In genomic region chr11:115759622-115760527, GRCh38 we compare ENCODE assay signal across 9 cellular contexts.
DNase-seq lines count a peak whose midpoint lies in the region; ATAC-seq, FAIRE-seq and TF ChIP-seq lines count a peak whose summit lies in the region.
"Had no signal": no experiment of that assay in that cellular context is flagged by ENCODE, and none has a peak within 500 bp of the region (broad histone marks: within the 10 kb centered on the region; RNA-seq: fewer than 3 reads in every experiment).

No MANE protein-coding gene starts in this region.

- no peaks in the 10 kb centered on the region for H3K9me3 Mint-ChIP-seq in immature natural killer cell

- no peak overlapping the region for H3K27ac Mint-ChIP-seq in immature natural killer cell

- no peak for FAIRE-seq in RCC 7860 (lab: Jason Lieb, UNC)

- DNase-seq in GM23248 (peak; percentile 30), ascending aorta (ENCODE audit: low spot score in 2 of 2) (no peak), immature natural killer cell (no peak), sigmoid colon (peak; percentile 68), superior temporal gyrus (ENCODE audit: extremely low spot score) (no peak), RCC 7860 (ENCODE audit: low spot score) (no peak)
- DNase-seq: PC-3 had no signal

- no peaks in the 10 kb centered on the region for H3K4me1 ChIP-seq in GM23248 (ENCODE audit: insufficient read depth)
- no peaks in the 10 kb centered on the region for H3K4me1 ChIP-seq in ascending aorta
- H3K4me1 ChIP-seq in sigmoid colon: peaks cover 0 to 22% (median 15%) of the 10 kb centered on the region in 4 donors

- peak overlapping the region; percentile 41 to 64 (median 56) for H3K4me3 Mint-ChIP-seq in immature natural killer cell

- intact Hi-C loops in ascending aorta (cut with DNase I) (no loop called here), sigmoid colon (cut with DNase I) (loop anchor here (2.0 to 5.0 kb wide), 2 partner anchors 138 to 255 kb away; partner anchors contain the start of gene CADM1)

- H3K36me3 Mint-ChIP-seq in immature natural killer cell: no peaks in the 10 kb centered on the region

- no peaks in the 10 kb centered on the region for H4K20me1 ChIP-seq in GM23248 (ENCODE audit: insufficient read depth)

- H3F3A ChIP-seq in GM23248 (ENCODE audit: insufficient read depth): no peaks in the 10 kb centered on the region

- H3K27me3 ChIP-seq in GM23248 (replicated peaks; ENCODE audit: insufficient read depth) (peaks cover 11% of the 10 kb centered on the region), ascending aorta (no peaks in the 10 kb centered on the region), sigmoid colon (no peaks in the 10 kb centered on the region)

- H3K9ac ChIP-seq in GM23248: no peak overlapping the region

- 6 to 8% methylated on average over 48 to 51 of the region's 74 CpGs for WGBS in GM23248 (ENCODE audit: low coverage in 1 of 2, low lambda C conversion rate in 2 of 2, missing lambda C conversion rate in 2 of 2), 2 experiments
- 5 to 11% methylated on average over 74 of the region's 74 CpGs for WGBS in sigmoid colon, 2 donors

- no peaks in the 10 kb centered on the region for H3K9me2 ChIP-seq in GM23248 (ENCODE audit: insufficient read depth)

- peaks cover 0 to 7% of the 10 kb centered on the region in 2 donors for H3K4me1 Mint-ChIP-seq in immature natural killer cell

- H3K79me2 ChIP-seq in GM23248 (ENCODE audit: insufficient read depth): no peaks in the 10 kb centered on the region

- TF ChIP-seq EP300 in sigmoid colon (IDR thresholded peaks at IDR 0.05): no peak

- no peak overlapping the region for H3K27ac ChIP-seq in GM23248
- H3K27ac ChIP-seq in ascending aorta: no peak overlapping the region
- peak overlapping the region; percentile 38 to 66 (median 54) for H3K27ac ChIP-seq in sigmoid colon

- peaks cover 1 to 12% (median 8%) of the 10 kb centered on the region in 3 donors for H3K27me3 Mint-ChIP-seq in immature natural killer cell (ENCODE audit: low read depth in 3 of 3)

- in situ Hi-C loops in GM23248 (cut with MboI): no loop called here

- TF ChIP-seq CTCF in ascending aorta (IDR thresholded peaks at IDR 0.05): no peak
- TF ChIP-seq CTCF in sigmoid colon (IDR thresholded peaks at IDR 0.05): no peak

- peak overlapping the region; percentile 62 for H2AFZ ChIP-seq in GM23248

- ATAC-seq in GM21381 (IDR thresholded peaks at IDR 0.05; ENCODE audit: unreplicated experiment) (no peak), HG02759 (IDR thresholded peaks at IDR 0.05; ENCODE audit: unreplicated experiment) (no peak)
- ATAC-seq: PC-3 had no signal

- H3K36me3 ChIP-seq in GM23248 (ENCODE audit: low read depth) (no peaks in the 10 kb centered on the region), ascending aorta (no peaks in the 10 kb centered on the region), sigmoid colon (no peaks in the 10 kb centered on the region)

- no peak for TF ChIP-seq POLR2A in sigmoid colon (IDR thresholded peaks at IDR 0.05)

- H3K9me3 ChIP-seq in GM23248 (ENCODE audit: low read depth) (no peaks in the 10 kb centered on the region), ascending aorta (no peaks in the 10 kb centered on the region), sigmoid colon (no peaks in the 10 kb centered on the region)

- H3K4me2 ChIP-seq in GM23248 (ENCODE audit: unreplicated experiment): no peak overlapping the region

- peak overlapping the region; percentile 62 for H3K4me3 ChIP-seq in GM23248
- peak overlapping the region; percentile 75 for H3K4me3 ChIP-seq in ascending aorta
- peak overlapping the region; percentile 50 to 80 (median 72) for H3K4me3 ChIP-seq in sigmoid colon

Comparison
In these comparisons a context has a peak if more than half of its experiments do, and no peak if none do; other contexts are left out.
1. DNase-seq: peak in GM23248 (single experiment) and sigmoid colon (single experiment); none in ascending aorta (0 of 2), immature natural killer cell (0 of 3), superior temporal gyrus (single experiment) and RCC 7860 (single experiment).
2. H3K27ac ChIP-seq: peak in sigmoid colon (4 of 4); none in GM23248 (single experiment) and ascending aorta (0 of 2).
3. Peak in every context shown above with its lines, with median percentiles within 50 percentile points of each other: H3K4me3 ChIP-seq.